Comparison of ENCODE assay signal across 27 cellular contexts in the genomic region with DNA sequence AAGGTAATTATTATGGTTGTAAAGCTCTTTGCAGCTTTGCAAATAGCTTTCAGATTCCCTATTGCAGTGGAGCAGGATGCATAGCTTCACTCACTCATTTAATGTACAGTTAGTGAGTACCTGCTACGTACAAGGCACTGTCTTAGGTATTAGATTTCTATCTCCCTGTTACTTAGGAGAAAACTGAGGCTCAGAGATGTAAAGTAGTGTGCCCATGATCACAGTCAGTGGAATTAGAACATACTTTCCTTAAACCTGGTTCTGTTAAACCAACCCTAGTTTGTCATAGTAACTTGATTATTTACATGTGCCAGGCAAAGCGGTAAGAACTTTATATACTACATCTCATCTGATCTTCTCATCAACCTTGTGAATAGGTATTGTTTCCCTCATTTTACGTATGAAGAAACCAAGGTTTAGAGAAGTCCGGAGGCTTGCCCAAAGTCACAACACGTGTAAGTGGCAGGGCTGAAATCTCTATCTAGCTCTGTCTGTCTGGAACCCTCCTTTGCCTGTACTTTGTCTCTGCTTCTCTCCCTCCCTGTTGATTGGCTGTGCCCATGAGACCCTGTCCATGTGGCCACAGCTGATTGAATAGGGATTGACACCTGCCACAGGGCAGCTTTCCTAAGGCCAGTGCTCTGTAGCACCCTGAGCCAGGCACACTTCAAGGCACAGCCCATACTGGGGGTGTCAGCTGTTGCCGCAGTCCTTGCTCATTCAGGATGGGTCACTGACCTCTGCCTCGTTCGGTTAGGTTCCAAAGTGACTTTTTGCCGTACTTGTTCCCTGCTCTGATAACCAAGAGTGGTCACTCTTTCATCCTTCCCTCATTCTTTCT.
DNase-seq lines count a peak whose midpoint lies in the region; ATAC-seq, FAIRE-seq and TF ChIP-seq lines count a peak whose summit lies in the region.
"Had no signal": no experiment of that assay in that cellular context is flagged by ENCODE, and none has a peak within 500 bp of the region (broad histone marks: within the 10 kb centered on the region; RNA-seq: fewer than 3 reads in every experiment).

No MANE protein-coding gene starts in this region.

- H3K9me3 Mint-ChIP-seq in chondrocyte (ENCODE audit: low read depth), result no peaks in the 10 kb centered on the region
- H3K9me3 Mint-ChIP-seq: activated naive CD8-positive, alpha-beta T cell treated with anti-CD3 and anti-CD28 coated beads, Interleukin-2, amount 10 ng/mL, durations not matched to agents 7 days and 5 days; stimulated activated naive CD8-positive, alpha-beta T cell treated with anti-CD3 and anti-CD28 coated beads, Interleukin-15, Interleukin-2, amounts not matched to agents 100 ng/mL and 50 ng/mL, for 24 hours; T-helper 1 cell treated with Interleukin-12 subunit alpha and Interleukin-12 subunit beta and Interleukin-4 antibody, amounts not matched to agents 30 μg/mL and 1 μg/mL, for 36 hours had no signal

- FAIRE-seq in A549 (lab: Jason Lieb, UNC), result no peak
- FAIRE-seq: D721Med, GM19239, K562, kidney had no signal

- no peak overlapping the region for H2BK120ac ChIP-seq in neuronal stem cell (ENCODE audit: low read depth, low read length)

- H3K27ac Mint-ChIP-seq in chondrocyte (ENCODE audit: unreplicated experiment), result peak overlapping the region; percentile 87
- H3K27ac Mint-ChIP-seq: activated naive CD8-positive, alpha-beta T cell treated with anti-CD3 and anti-CD28 coated beads, Interleukin-2, amount 10 ng/mL, durations not matched to agents 7 days and 5 days; stimulated activated naive CD8-positive, alpha-beta T cell treated with anti-CD3 and anti-CD28 coated beads, Interleukin-15, Interleukin-2, amounts not matched to agents 100 ng/mL and 50 ng/mL, for 24 hours; T-helper 1 cell treated with Interleukin-12 subunit alpha and Interleukin-12 subunit beta and Interleukin-4 antibody, amounts not matched to agents 30 μg/mL and 1 μg/mL, for 36 hours had no signal

- H2BK12ac ChIP-seq in neuronal stem cell (ENCODE audit: low read length), result peak overlapping the region; percentile 66

- peaks cover 86% of the 10 kb centered on the region for H3K4me1 ChIP-seq in A549
- H3K4me1 ChIP-seq in neuronal stem cell (ENCODE audit: control insufficient read depth in 2 of 2, insufficient read depth in 1 of 2, low read depth in 1 of 2, low read length in 2 of 2), result peaks cover 11 to 14% of the 10 kb centered on the region in 2 donors
- H3K4me1 ChIP-seq in heart left ventricle, result peaks cover 4 to 43% (median 21%) of the 10 kb centered on the region in 12 donors
- H3K4me1 ChIP-seq: BLaER1 had no signal

- H3K9me3 ChIP-seq in A549, result no peaks in the 10 kb centered on the region
- no peaks in the 10 kb centered on the region for H3K9me3 ChIP-seq in neuronal stem cell (replicated peaks in 1 of 2; ENCODE audit: control insufficient read depth in 2 of 2, insufficient read depth in 1 of 2, low read depth in 1 of 2, low read length in 2 of 2)
- no peaks in the 10 kb centered on the region for H3K9me3 ChIP-seq in heart left ventricle
- H3K9me3 ChIP-seq: BLaER1, upper lobe of right lung had no signal

- no peak overlapping the region for H2AFZ ChIP-seq in neuronal stem cell (ENCODE audit: low read length)

- H3K36me3 ChIP-seq in neuronal stem cell (replicated peaks in 1 of 2; ENCODE audit: control insufficient read depth in 2 of 2, insufficient read depth in 2 of 2, low read length in 2 of 2) (no peaks in the 10 kb centered on the region), heart left ventricle (no peaks in the 10 kb centered on the region)
- H3K36me3 ChIP-seq: BLaER1, upper lobe of right lung had no signal

- no peak for TF ChIP-seq EP300 in A549 (IDR thresholded peaks at IDR 0.05)
- TF ChIP-seq EP300 in Ishikawa (IDR thresholded peaks at IDR 0.05; ENCODE audit: borderline replicate concordance), result no peak

- H4K8ac ChIP-seq in neuronal stem cell (ENCODE audit: low read depth, low read length), result no peak overlapping the region

- H3K27ac ChIP-seq in A549 (peak overlapping the region; percentile 88 to 93), neuronal stem cell (replicated peaks; ENCODE audit: low read length) (no peak overlapping the region), heart left ventricle (peak overlapping the region in 1 of 12 donors; percentile 32)
- H3K27ac ChIP-seq: BLaER1, foreskin keratinocyte, parathyroid adenoma, upper lobe of right lung had no signal

- H3K4me1 Mint-ChIP-seq in chondrocyte (ENCODE audit: low read depth), result peaks cover 73% of the 10 kb centered on the region
- H3K4me1 Mint-ChIP-seq: activated naive CD8-positive, alpha-beta T cell treated with anti-CD3 and anti-CD28 coated beads, Interleukin-2, amount 10 ng/mL, durations not matched to agents 7 days and 5 days had no signal

- no peak for TF ChIP-seq POLR2A in A549 (IDR thresholded peaks at IDR 0.05; ENCODE audit: low read length)
- TF ChIP-seq POLR2A in heart left ventricle (IDR thresholded peaks at IDR 0.05), result no peak

- no peak overlapping the region for H3K9ac ChIP-seq in neuronal stem cell (ENCODE audit: low read depth, low read length, poor library complexity)
- H3K9ac ChIP-seq: BLaER1, parathyroid adenoma had no signal

- no peak overlapping the region for H4K91ac ChIP-seq in neuronal stem cell (ENCODE audit: low read depth, low read length, poor library complexity)

- TF ChIP-seq RAD21 in A549 (conservative IDR thresholded peaks at IDR 0.05 in 1 of 2, IDR thresholded peaks at IDR 0.05 in 1 of 2) (peak in 1 of 2 experiments; percentile 0; a peak in 1 of 5 replicates), Ishikawa (IDR thresholded peaks at IDR 0.05; ENCODE audit: low read depth) (no peak)

- H3K79me1 ChIP-seq in neuronal stem cell (ENCODE audit: low read depth, low read length), result no peaks in the 10 kb centered on the region

- in situ Hi-C loops in GM13976 (cut with MboI; ENCODE audit: low sequenced_read_pairs, unreplicated experiment), result no loop called here

- H3K27me3 Mint-ChIP-seq in chondrocyte (ENCODE audit: low read depth), result no peaks in the 10 kb centered on the region
- H3K27me3 Mint-ChIP-seq: stimulated activated naive CD8-positive, alpha-beta T cell treated with anti-CD3 and anti-CD28 coated beads, Interleukin-15, Interleukin-2, amounts not matched to agents 100 ng/mL and 50 ng/mL, for 24 hours had no signal

- no peak overlapping the region for H2BK5ac ChIP-seq in neuronal stem cell (ENCODE audit: low read length)

- peak overlapping the region; percentile 55 for H3K4me2 ChIP-seq in A549
- no peak overlapping the region for H3K4me2 ChIP-seq in neuronal stem cell (ENCODE audit: insufficient read depth, low read length, poor library complexity, severe bottlenecking)
- H3K4me2 ChIP-seq: BLaER1 had no signal

- H3K23ac ChIP-seq in neuronal stem cell (ENCODE audit: low read depth, low read length, poor library complexity), result no peak overlapping the region

- H3K14ac ChIP-seq in neuronal stem cell (ENCODE audit: low read length), result no peak overlapping the region

- no peaks in the 10 kb centered on the region for H3K27me3 ChIP-seq in neuronal stem cell (ENCODE audit: control insufficient read depth in 3 of 3, insufficient read depth in 3 of 3, low read depth in 1 of 3, low read length in 3 of 3)
- no peaks in the 10 kb centered on the region for H3K27me3 ChIP-seq in heart left ventricle
- H3K27me3 ChIP-seq: BLaER1, foreskin keratinocyte, upper lobe of right lung had no signal

- CTCF ChIA-PET in A549 (lab: Yijun Ruan, JAX), result interaction anchor here (0.8 to 3.1 kb wide), 6 partner anchors 14 to 280 kb away, joined by 3 to 29 read pairs (median 4); a partner anchor contains a TSS

- no peak overlapping the region for H3K4ac ChIP-seq in neuronal stem cell (ENCODE audit: low read length)

- WGBS in A549 (ENCODE audit: missing lambda C conversion rate), result 41% methylated on average over 9 of the region's 9 CpGs
- no CpG with 5 or more reads among the region's 9 CpGs for WGBS in neuronal stem cell (ENCODE audit: extremely low coverage in 2 of 2, insufficient read length in 2 of 2, insufficient replicate concordance in 1 of 2), 2 donors
- 80 to 98% (median 89%) methylated on average over 9 of the region's 9 CpGs for WGBS in heart left ventricle, 4 donors

- H3K4me3 Mint-ChIP-seq in chondrocyte (ENCODE audit: unreplicated experiment), result no peak overlapping the region
- H3K4me3 Mint-ChIP-seq: activated naive CD8-positive, alpha-beta T cell treated with anti-CD3 and anti-CD28 coated beads, Interleukin-2, amount 10 ng/mL, durations not matched to agents 7 days and 5 days; stimulated activated naive CD8-positive, alpha-beta T cell treated with anti-CD3 and anti-CD28 coated beads, Interleukin-15, Interleukin-2, amounts not matched to agents 100 ng/mL and 50 ng/mL, for 24 hours; T-helper 1 cell treated with Interleukin-12 subunit alpha and Interleukin-12 subunit beta and Interleukin-4 antibody, amounts not matched to agents 30 μg/mL and 1 μg/mL, for 36 hours had no signal

- POLR2A ChIA-PET in A549 (lab: Yijun Ruan, JAX), result interaction anchor here (0.6 to 1.7 kb wide), 5 partner anchors 9 to 256 kb away, joined by 3 to 30 read pairs (median 4); a partner anchor contains a TSS

- H2BK15ac ChIP-seq in neuronal stem cell (ENCODE audit: low read length), result no peak overlapping the region

- no peak overlapping the region for H2AK5ac ChIP-seq in neuronal stem cell (ENCODE audit: low read depth, low read length)

- DNase-seq in A549 (ENCODE audit: low read depth in 1 of 2, low spot score in 1 of 2), result peak in 1 of 2 experiments; percentile 39
- DNase-seq in chondrocyte (ENCODE audit: low spot score), result no peak
- no peak for DNase-seq in neuronal stem cell (ENCODE audit: low spot score)
- DNase-seq in COLO829 (ENCODE audit: low spot score), result no peak
- DNase-seq in GM13976 (ENCODE audit: low spot score), result no peak
- DNase-seq in heart left ventricle, result no peak
- DNase-seq: 8988T; activated CD8-positive, alpha-beta memory T cell treated with anti-CD3 and anti-CD28 coated beads, Interleukin-2, amount 50 U/mL, for 4 hours; activated naive CD8-positive, alpha-beta T cell treated with anti-CD3 and anti-CD28 coated beads, Interleukin-2, amount 10 ng/mL, durations not matched to agents 7 days and 5 days; cortex of kidney; foreskin keratinocyte; kidney; MM.1S; NCI-H1436 treated with DMSO at 0.1 percent for 48 hours; NCI-H748 treated with DMSO at 0.1 percent for 48 hours; SIG-M5; upper lobe of right lung had no signal

- intact Hi-C loops in heart left ventricle (cut with DNase I), result loop anchor here in 2 of 10 donors (5.0 kb wide), 3 partner anchors 39 to 104 kb away; no protein-coding TSS in a partner anchor

- H3K4me3 ChIP-seq in A549 (no peak overlapping the region), neuronal stem cell (ENCODE audit: low read length in 2 of 2) (no peak overlapping the region), heart left ventricle (no peak overlapping the region)
- H3K4me3 ChIP-seq: BLaER1, K562, upper lobe of right lung had no signal

- TF ChIP-seq CTCF in A549 (IDR thresholded peaks at IDR 0.05) (no peak), chondrocyte (IDR thresholded peaks at IDR 0.05) (no peak), GM13976 (IDR thresholded peaks at IDR 0.05; ENCODE audit: borderline replicate concordance, control extremely low read depth, extremely low read depth, insufficient read depth, missing control alignments) (no peak), heart left ventricle (IDR thresholded peaks at IDR 0.05) (no peak)

- no peaks in the 10 kb centered on the region for H3K36me3 Mint-ChIP-seq in chondrocyte (ENCODE audit: low read depth)
- H3K36me3 Mint-ChIP-seq: activated naive CD8-positive, alpha-beta T cell treated with anti-CD3 and anti-CD28 coated beads, Interleukin-2, amount 10 ng/mL, durations not matched to agents 7 days and 5 days had no signal

- H3K18ac ChIP-seq in neuronal stem cell (ENCODE audit: low read length), result peak overlapping the region; percentile 67

- ATAC-seq in A549, result peak; percentile 36 to 53
- ATAC-seq in GM21515 (IDR thresholded peaks at IDR 0.05; ENCODE audit: unreplicated experiment), result no peak
- no peak for ATAC-seq in heart left ventricle
- ATAC-seq: foreskin keratinocyte, K562, sciatic nerve, upper lobe of right lung had no signal

Comparison
In these comparisons a context has a peak if more than half of its experiments do, and no peak if none do; other contexts are left out.
1. ATAC-seq: peak in A549 (2 of 2); none in GM21515 (single experiment) and heart left ventricle (0 of 4).